In the genomic region with DNA sequence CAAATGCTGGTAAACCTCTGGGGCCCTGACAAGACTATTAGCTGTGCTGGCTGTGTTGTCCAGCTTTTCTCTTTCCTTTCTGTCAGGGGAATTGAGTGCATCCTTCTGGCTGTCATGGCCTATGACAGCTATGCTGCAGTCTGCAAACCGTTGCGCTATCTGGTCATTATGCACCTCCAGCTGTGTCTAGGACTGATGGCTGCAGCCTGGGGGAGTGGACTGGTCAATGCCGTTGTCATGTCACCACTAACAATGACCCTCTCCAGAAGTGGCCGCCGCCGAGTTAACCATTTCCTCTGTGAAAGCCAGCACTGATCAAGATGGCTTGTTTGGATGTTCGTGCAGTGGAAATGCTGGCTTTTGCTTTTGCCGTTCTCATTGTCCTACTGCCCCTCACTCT, we compare ENCODE assay signal across 36 cellular contexts. TPM values are rescaled to one million over a fixed set of nuclear protein-coding genes. Genes with fewer than 3 reads are reported as not detected.
"Had no signal": no experiment of that assay in that cellular context is flagged by ENCODE, and none has a peak within 500 bp of the region (broad histone marks: within the 10 kb centered on the region; RNA-seq: fewer than 3 reads in every experiment).

No MANE protein-coding gene starts in this region.

- H3K27ac Mint-ChIP-seq: mesothelial cell of epicardium; natural killer cell treated with Interleukin-12 subunit alpha and Interleukin-12 subunit beta and Interleukin-15 and Interleukin-18, amount 100 ng/mL, for 72 hours; progenitor cell of endocrine pancreas; stimulated activated naive CD8-positive, alpha-beta T cell treated with anti-CD3 and anti-CD28 coated beads, Interleukin-15, amount 100 ng/mL, for 72 hours had no signal

- H3K9me3 Mint-ChIP-seq: mesothelial cell of epicardium; naive B cell; natural killer cell treated with Interleukin-12 subunit alpha and Interleukin-12 subunit beta and Interleukin-15 and Interleukin-18, amount 100 ng/mL, for 72 hours; stimulated activated naive CD8-positive, alpha-beta T cell treated with anti-CD3 and anti-CD28 coated beads, Interleukin-15, amount 100 ng/mL, for 72 hours had no signal

- H3K4me2 ChIP-seq: smooth muscle cell had no signal

- ATAC-seq: gastrocnemius medialis; heart left ventricle; left cardiac atrium; left lung; mucosa of descending colon; pancreas; sciatic nerve; stimulated activated naive CD8-positive, alpha-beta T cell treated with anti-CD3 and anti-CD28 coated beads, Interleukin-15, amount 100 ng/mL, for 72 hours; upper lobe of right lung had no signal

- H3K4me3 Mint-ChIP-seq: mesothelial cell of epicardium; naive B cell; natural killer cell treated with Interleukin-12 subunit alpha and Interleukin-12 subunit beta and Interleukin-15 and Interleukin-18, amount 100 ng/mL, for 72 hours; stimulated activated naive CD8-positive, alpha-beta T cell treated with anti-CD3 and anti-CD28 coated beads, Interleukin-15, amount 100 ng/mL, for 72 hours had no signal

- H3K36me3 ChIP-seq: gastrocnemius medialis, heart left ventricle, left lung, neutrophil, pancreas, right atrium auricular region, suprapubic skin, upper lobe of right lung, vagina had no signal

- H3K27me3 ChIP-seq: right atrium auricular region, upper lobe of right lung, vagina had no signal

- H3K27ac ChIP-seq: gastrocnemius medialis, heart left ventricle, left lung, neutrophil, pancreas, right atrium auricular region, suprapubic skin, transverse colon, upper lobe of right lung, vagina had no signal

- H3K4me1 Mint-ChIP-seq: mesothelial cell of epicardium; stimulated activated naive CD8-positive, alpha-beta T cell treated with anti-CD3 and anti-CD28 coated beads, Interleukin-15, amount 100 ng/mL, for 72 hours had no signal

- H3K4me1 ChIP-seq: gastrocnemius medialis, heart left ventricle, left lung, pancreas, right atrium auricular region, suprapubic skin, transverse colon, upper lobe of right lung, vagina had no signal

- DNase-seq: cortex of kidney; foreskin fibroblast; gastrocnemius medialis; heart left ventricle; hippocampal formation; left cardiac atrium; left lung; mesenchymal stem cell; mucosa of descending colon; naive B cell; pancreas; stimulated activated CD4-positive, alpha-beta T cell treated with anti-CD3 and anti-CD28 coated beads, Interleukin-12 subunit alpha, Interleukin-12 subunit beta, amount 100 ng/mL, for 4 hours; stimulated activated CD4-positive, alpha-beta T cell treated with anti-CD3 and anti-CD28 coated beads, Interleukin-1b, Interleukin-23, amount 100 ng/mL, for 48 hours; stimulated activated CD4-positive, alpha-beta T cell treated with anti-CD3 and anti-CD28 coated beads, Interleukin-4, amount 100 ng/mL, for 1 hour; stimulated activated CD8-positive, alpha-beta memory T cell treated with anti-CD3 and anti-CD28 coated beads, Interleukin-4, amount 100 ng/mL, for 48 hours; stimulated activated naive CD4-positive, alpha-beta T cell; stimulated activated naive CD8-positive, alpha-beta T cell treated with anti-CD3 and anti-CD28 coated beads, Interleukin-15, amount 100 ng/mL, for 72 hours; transverse colon; upper lobe of right lung had no signal

- H3K4me3 ChIP-seq: gastrocnemius medialis, heart left ventricle, left lung, mucosa of descending colon, pancreas, right atrium auricular region, smooth muscle cell, suprapubic skin, transverse colon, upper lobe of right lung, vagina had no signal

- FAIRE-seq: islet of Langerhans, pancreas had no signal

- H3K9me3 ChIP-seq: gastrocnemius medialis, heart left ventricle, left lung, mucosa of descending colon, neutrophil, pancreas, right atrium auricular region, suprapubic skin, transverse colon, upper lobe of right lung, vagina had no signal

- H3K36me3 Mint-ChIP-seq: mesothelial cell of epicardium; naive B cell; natural killer cell treated with Interleukin-12 subunit alpha and Interleukin-12 subunit beta and Interleukin-15 and Interleukin-18, amount 100 ng/mL, for 72 hours had no signal

RNA-seq across cellular contexts. Expression of a gene that starts 20.3 kb away (rescaled TPM):
- total RNA-seq: dermis microvascular lymphatic vessel endothelial cell; gastrocnemius medialis; glomerular endothelial cell; heart left ventricle; kidney epithelial cell; left cardiac atrium; left lung; lower leg skin; lung microvascular endothelial cell; mesothelial cell of epicardium; mucosa of descending colon; natural killer cell treated with Interleukin-12 subunit alpha and Interleukin-12 subunit beta and Interleukin-15 and Interleukin-18, amount 100 ng/mL, for 72 hours; omental fat pad; pancreas; progenitor cell of endocrine pancreas; right atrium auricular region; sciatic nerve; smooth muscle cell; suprapubic skin; transverse colon; upper lobe of right lung; vagina had no signal
- polyA plus RNA-seq: esophagus, heart left ventricle, pancreas, smooth muscle cell had no signal
